ENCODE assay signal across 21 cellular contexts in genomic region chr1:19149736-19150135, GRCh38.
"Had no signal": no experiment of that assay in that cellular context is flagged by ENCODE, and none has a peak within 500 bp of the region (broad histone marks: within the 10 kb centered on the region; RNA-seq: fewer than 3 reads in every experiment).

No MANE protein-coding gene starts in this region.

- H3K27ac ChIP-seq: coronary artery, heart left ventricle, parathyroid adenoma, prostate gland, right lobe of liver, tibial artery, upper lobe of right lung, vagina had no signal

- H3K27ac Mint-ChIP-seq: endodermal cell had no signal

- DNase-seq: effector CD4-positive, alpha-beta T cell; endodermal cell; foreskin melanocyte; heart left ventricle; hippocampal formation; left colon; left ventricle myocardium superior; mesenchymal stem cell; midbrain; occipital lobe; retina; right lobe of liver; stimulated activated CD4-positive, alpha-beta T cell treated with anti-CD3 and anti-CD28 coated beads, Interleukin-4, amount 100 ng/mL, for 24 hours; stimulated activated naive CD4-positive, alpha-beta T cell; tibial artery; upper lobe of right lung had no signal

- ATAC-seq: heart left ventricle; left colon; left ventricle myocardium superior; natural killer cell treated with Interleukin-12 subunit alpha and Interleukin-12 subunit beta and Interleukin-15 and Interleukin-18, amount 100 ng/mL, for 72 hours; right lobe of liver; upper lobe of right lung had no signal

- H3K9me3 Mint-ChIP-seq: endodermal cell; natural killer cell treated with Interleukin-12 subunit alpha and Interleukin-12 subunit beta and Interleukin-15 and Interleukin-18, amount 100 ng/mL, for 72 hours had no signal

- H3K27me3 Mint-ChIP-seq: natural killer cell treated with Interleukin-12 subunit alpha and Interleukin-12 subunit beta and Interleukin-15 and Interleukin-18, amount 100 ng/mL, for 72 hours had no signal

- H3K4me1 Mint-ChIP-seq: endodermal cell had no signal

- H3K4me3 Mint-ChIP-seq: endodermal cell; natural killer cell treated with Interleukin-12 subunit alpha and Interleukin-12 subunit beta and Interleukin-15 and Interleukin-18, amount 100 ng/mL, for 72 hours had no signal
